ENCODE assay signal across 8 cellular contexts in the genomic region with DNA sequence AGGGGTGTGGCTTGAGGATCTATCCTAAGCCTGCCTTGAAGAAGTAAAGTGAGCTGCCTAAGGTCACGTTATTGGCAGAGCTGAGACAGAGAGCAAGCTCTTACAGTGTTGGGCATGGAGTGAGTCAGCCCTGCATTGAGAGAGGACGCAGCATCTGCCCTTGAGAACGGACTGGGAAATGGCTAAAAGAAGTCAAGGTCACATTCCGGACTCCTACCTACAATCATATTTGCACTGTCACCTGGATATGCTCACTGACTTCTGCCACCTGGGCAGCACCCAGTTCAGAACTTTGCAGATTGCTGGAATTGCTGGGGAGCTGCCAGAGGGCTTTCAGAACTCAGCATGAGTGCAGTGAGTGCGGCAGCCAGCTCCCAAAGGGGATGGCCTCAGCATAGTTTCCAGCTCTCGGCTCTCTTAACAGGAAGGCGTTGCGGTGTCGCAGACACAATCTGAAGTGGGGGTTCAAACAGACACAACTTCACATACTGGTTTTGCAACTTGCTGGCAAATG.
DNase-seq lines count a peak whose midpoint lies in the region; ATAC-seq and TF ChIP-seq lines count a peak whose summit lies in the region.

No MANE protein-coding gene starts in this region.

- H3K4me3 ChIP-seq in ACC112 (ENCODE audit: low read depth, low read length) (peak overlapping the region; percentile 64), body of pancreas (no peak overlapping the region), stomach (no peak overlapping the region)

- ATAC-seq in body of pancreas (peak; percentile 95), GM21825 (IDR thresholded peaks at IDR 0.05; ENCODE audit: unreplicated experiment) (no peak), HG03280 (IDR thresholded peaks at IDR 0.05; ENCODE audit: unreplicated experiment) (no peak)

- peaks cover 32% of the 10 kb centered on the region for H3K4me1 ChIP-seq in ACC112 (ENCODE audit: control insufficient read depth, insufficient read depth, low read length, unreplicated experiment)
- H3K4me1 ChIP-seq in body of pancreas, result peaks cover 48% of the 10 kb centered on the region
- H3K4me1 ChIP-seq in stomach, result peaks cover 9 to 39% (median 25%) of the 10 kb centered on the region in 4 donors

- intact Hi-C loops in body of pancreas (cut with DNase I), result no loop called here
- intact Hi-C loops in stomach (cut with DNase I; ENCODE audit: low total_unique reads), result no loop called here

- H3K9me3 ChIP-seq in body of pancreas (no peaks in the 10 kb centered on the region), stomach (no peaks in the 10 kb centered on the region)

- peak overlapping the region; percentile 73 for H3K27ac ChIP-seq in ACC112 (ENCODE audit: low read depth, low read length)
- peak overlapping the region; percentile 42 to 87 (median 70) for H3K27ac ChIP-seq in body of pancreas
- peak overlapping the region; percentile 10 to 69 (median 64) for H3K27ac ChIP-seq in stomach

- no peak for TF ChIP-seq EP300 in stomach (IDR thresholded peaks at IDR 0.05)

- TF ChIP-seq POLR2A in body of pancreas (IDR thresholded peaks at IDR 0.05) (peak in 2 of 3 donors; percentile 45 to 46), stomach (IDR thresholded peaks at IDR 0.05) (no peak)

- no peaks in the 10 kb centered on the region for H3K36me3 ChIP-seq in ACC112 (ENCODE audit: insufficient read depth, low read length)
- no peaks in the 10 kb centered on the region for H3K36me3 ChIP-seq in body of pancreas (replicated peaks in 1 of 2; ENCODE audit: insufficient read depth in 1 of 2, low read depth in 2 of 2)
- H3K36me3 ChIP-seq in stomach, result no peaks in the 10 kb centered on the region

- no peaks in the 10 kb centered on the region for H3K79me2 ChIP-seq in ACC112 (ENCODE audit: control insufficient read depth, insufficient read depth, low read length, unreplicated experiment)

- TF ChIP-seq CTCF in body of pancreas (IDR thresholded peaks at IDR 0.05) (no peak), stomach (IDR thresholded peaks at IDR 0.05) (no peak)

- H2AFZ ChIP-seq in ACC112 (ENCODE audit: low read length, unreplicated experiment), result peak overlapping the region; percentile 43

- WGBS in body of pancreas, 2 donors, result 3 to 8% methylated on average over 9 of the region's 9 CpGs
- 11 to 28% (median 19%) methylated on average over 8 to 9 of the region's 9 CpGs for WGBS in stomach, 5 donors

- peak; percentile 86 for DNase-seq in LHCN-M2 (ENCODE audit: low read depth)
- DNase-seq in body of pancreas, result peak; percentile 90 to 94 (median 92)
- DNase-seq in iPS-NIHi7 (ENCODE audit: extremely low spot score), result peak; percentile 51
- peak; percentile 90 for DNase-seq in stomach
- DNase-seq in stimulated activated CD4-positive, alpha-beta T cell treated with anti-CD3 and anti-CD28 coated beads, Interleukin-4, amount 100 ng/mL, for 4 hours, result no peak

- no peaks in the 10 kb centered on the region for H3K27me3 ChIP-seq in ACC112 (ENCODE audit: insufficient read depth, low read length)
- no peaks in the 10 kb centered on the region for H3K27me3 ChIP-seq in body of pancreas
- H3K27me3 ChIP-seq in stomach, result no peaks in the 10 kb centered on the region

Comparison
In these comparisons a context has a peak if more than half of its experiments do, and no peak if none do; other contexts are left out.
1. DNase-seq: peak in LHCN-M2 (single experiment), body of pancreas (4 of 4), iPS-NIHi7 (single experiment) and stomach (single experiment); none in stimulated activated CD4-positive, alpha-beta T cell treated with anti-CD3 and anti-CD28 coated beads, Interleukin-4, amount 100 ng/mL, for 4 hours (0 of 2).
2. POLR2A ChIP-seq: peak in body of pancreas (2 of 3); none in stomach (0 of 4).
3. Peak in every context shown above with its lines, with median percentiles within 50 percentile points of each other: H3K27ac ChIP-seq.